In genomic region chr6:75481394-75481793, GRCh38 we compare ENCODE assay signal across 20 cellular contexts. TPM values are rescaled to one million over a fixed set of nuclear protein-coding genes. Genes with fewer than 3 reads are reported as not detected.
DNase-seq lines count a peak whose midpoint lies in the region; ATAC-seq, FAIRE-seq and TF ChIP-seq lines count a peak whose summit lies in the region.
"Had no signal": no experiment of that assay in that cellular context is flagged by ENCODE, and none has a peak within 500 bp of the region (broad histone marks: within the 10 kb centered on the region; RNA-seq: fewer than 3 reads in every experiment).

No MANE protein-coding gene starts in this region.

- no TSS peak for BruUV-seq in MCF 10A (replicated peaks; lab: Mats Ljungman, UMichigan)

- H3K27ac ChIP-seq in breast epithelium (peak overlapping the region; percentile 70 to 86), heart right ventricle (peak overlapping the region in 9 of 10 donors; percentile 36 to 76 (median 67)), osteoblast (ENCODE audit: low read depth, low read length) (peak overlapping the region; percentile 44), caudate nucleus (ENCODE audit: low read depth, low read length) (no peak overlapping the region)
- H3K27ac ChIP-seq: 22Rv1, epithelial cell of prostate had no signal

- H3K9me3 ChIP-seq in breast epithelium (no peaks in the 10 kb centered on the region), heart right ventricle (no peaks in the 10 kb centered on the region), osteoblast (ENCODE audit: low read depth, low read length) (no peaks in the 10 kb centered on the region)
- H3K9me3 ChIP-seq: mucosa of descending colon had no signal

- H3K4me3 ChIP-seq in breast epithelium (no peak overlapping the region), heart right ventricle (no peak overlapping the region), osteoblast (ENCODE audit: insufficient read depth, low read length) (no peak overlapping the region)
- H3K4me3 ChIP-seq: mucosa of descending colon had no signal

- H4K20me1 ChIP-seq in osteoblast (ENCODE audit: insufficient read depth, low read length), result no peaks in the 10 kb centered on the region

- intact Hi-C loops in breast epithelium (cut with DNase I; ENCODE audit: low total_unique reads) (loop anchor here (2.0 kb wide), 1 partner anchor 21 kb away; no protein-coding TSS in a partner anchor), MCF 10A (cut with micrococcal nuclease) (no loop called here), heart right ventricle (cut with DNase I) (loop anchor here in 1 of 10 donors (10.0 kb wide), 1 partner anchor 47 kb away; no protein-coding TSS in a partner anchor)

- no peaks in the 10 kb centered on the region for H3K9me3 Mint-ChIP-seq in MCF 10A (ENCODE audit: unreplicated experiment)
- H3K9me3 Mint-ChIP-seq: CD4-positive, CD25-positive, alpha-beta regulatory T cell; IgD-negative memory B cell had no signal

- H3K27me3 ChIP-seq in breast epithelium (no peaks in the 10 kb centered on the region), heart right ventricle (no peaks in the 10 kb centered on the region), osteoblast (ENCODE audit: insufficient read depth, low read length) (no peaks in the 10 kb centered on the region)

- H3K79me2 ChIP-seq in osteoblast (ENCODE audit: insufficient read depth, low read length), result no peaks in the 10 kb centered on the region

- no peaks in the 10 kb centered on the region for H3K36me3 ChIP-seq in breast epithelium
- no peaks in the 10 kb centered on the region for H3K36me3 ChIP-seq in heart right ventricle
- H3K36me3 ChIP-seq in osteoblast (ENCODE audit: insufficient read depth, low read length), result no peaks in the 10 kb centered on the region

- FAIRE-seq in frontal cortex (lab: Jason Lieb, UNC), result no peak

- ATAC-seq in heart right ventricle, result peak; percentile 11 to 61 (median 44)
- no peak for ATAC-seq in GM21723 (IDR thresholded peaks at IDR 0.05; ENCODE audit: unreplicated experiment)
- ATAC-seq: mucosa of descending colon had no signal

- no peak overlapping the region for H3K27ac Mint-ChIP-seq in MCF 10A (ENCODE audit: low read depth, unreplicated experiment)
- H3K27ac Mint-ChIP-seq: CD4-positive, CD25-positive, alpha-beta regulatory T cell; IgD-negative memory B cell; immature natural killer cell; progenitor cell of endocrine pancreas had no signal

- H3K4me1 ChIP-seq in breast epithelium, result no peaks in the 10 kb centered on the region
- H3K4me1 ChIP-seq in heart right ventricle, result peaks cover 7 to 96% (median 68%) of the 10 kb centered on the region in 9 donors
- H3K4me1 ChIP-seq in osteoblast (ENCODE audit: insufficient read depth, low read length), result no peaks in the 10 kb centered on the region

- 32 to 33% methylated on average over 1 of the region's 1 CpG for WGBS in heart right ventricle, 2 donors

- no peak overlapping the region for H2AFZ ChIP-seq in osteoblast (ENCODE audit: low read length)

- no peak for TF ChIP-seq POLR2A in breast epithelium (IDR thresholded peaks at IDR 0.05)

- no peaks in the 10 kb centered on the region for H3K36me3 Mint-ChIP-seq in MCF 10A (ENCODE audit: insufficient read depth, unreplicated experiment)
- H3K36me3 Mint-ChIP-seq: CD4-positive, CD25-positive, alpha-beta regulatory T cell; IgD-negative memory B cell; immature natural killer cell had no signal

- DNase-seq in breast epithelium (ENCODE audit: low spot score in 2 of 2) (no peak), MCF 10A (ENCODE audit: unreplicated experiment) (no peak), heart right ventricle (no peak), osteoblast (ENCODE audit: insufficient read length, low spot score, missing footprints) (no peak), frontal cortex (ENCODE audit: low spot score in 2 of 2) (no peak), caudate nucleus (lab: John Stamatoyannopoulos, UW) (no peak), NCI-H69 (lab: John Stamatoyannopoulos, UW) (no peak)
- DNase-seq: activated naive CD4-positive, alpha-beta T cell treated with Interleukin-2 at 50 U/mL for 16 hours; CD4-positive, CD25-positive, alpha-beta regulatory T cell; immature natural killer cell; mucosa of descending colon; NCI-H1092 treated with DMSO at 0.1 percent for 48 hours; NCI-H446 treated with DMSO at 0.1 percent for 48 hours; stimulated activated CD4-positive, alpha-beta T cell treated with anti-CD3 and anti-CD28 coated beads, Interleukin-2, amount 100 ng/mL, for 24 hours; SW 1271 had no signal

- CTCF ChIA-PET in MCF 10A (lab: Yijun Ruan, JAX), result interaction anchor here (0.6 to 1.8 kb wide), 3 partner anchors 16 to 85 kb away, joined by 3 to 4 read pairs (median 4); no protein-coding TSS in a partner anchor

- TF ChIP-seq CTCF in breast epithelium (IDR thresholded peaks at IDR 0.05), result no peak
- no peak for TF ChIP-seq CTCF in MCF 10A (IDR thresholded peaks at IDR 0.05; ENCODE audit: unreplicated experiment)
- no peak for TF ChIP-seq CTCF in heart right ventricle (IDR thresholded peaks at IDR 0.05)
- no peak for TF ChIP-seq CTCF in osteoblast (IDR thresholded peaks at IDR 0.05; ENCODE audit: extremely low read depth, low read depth, low read length)

- H3K4me3 Mint-ChIP-seq in MCF 10A (ENCODE audit: unreplicated experiment), result no peak overlapping the region
- H3K4me3 Mint-ChIP-seq: CD4-positive, CD25-positive, alpha-beta regulatory T cell; IgD-negative memory B cell; immature natural killer cell had no signal

- H3K27me3 Mint-ChIP-seq in MCF 10A (ENCODE audit: insufficient read depth, unreplicated experiment), result no peaks in the 10 kb centered on the region
- H3K27me3 Mint-ChIP-seq: IgD-negative memory B cell, progenitor cell of endocrine pancreas had no signal

- no peaks in the 10 kb centered on the region for H3K4me1 Mint-ChIP-seq in MCF 10A (ENCODE audit: insufficient read depth, unreplicated experiment)
- H3K4me1 Mint-ChIP-seq: CD4-positive, CD25-positive, alpha-beta regulatory T cell; IgD-negative memory B cell; immature natural killer cell had no signal

- POLR2A ChIA-PET in MCF 10A (lab: Yijun Ruan, JAX), result interaction anchor here (0.8 kb wide), 1 partner anchor 12 kb away, joined by 3 read pairs; the partner anchor contains the start of gene FILIP1

- H3K4me2 ChIP-seq in osteoblast (ENCODE audit: insufficient read depth, low read length), result no peak overlapping the region

RNA-seq across cellular contexts. Expression of gene FILIP1, which starts 12.2 kb away (rescaled TPM):
- total RNA-seq in breast epithelium, result 1 to 10 TPM; 2.9 to 4.3 (median 4.3) TPM
- total RNA-seq in MCF 10A (2022), result 0.14 and 0.32 TPM in 2 replicates
- total RNA-seq in heart right ventricle, result 100 to 1,000 TPM; 112 to 269 (median 205) TPM
- polyA plus RNA-seq in heart right ventricle, result 10 to 100 TPM; 16.8 to 73.2 TPM
- total RNA-seq in osteoblast, result under 0.01 and 0.29 TPM in 2 replicates
- 2.9 TPM for total RNA-seq in frontal cortex
- total RNA-seq: CD4-positive, CD25-positive, alpha-beta regulatory T cell had no signal
- polyA plus RNA-seq: IgD-negative memory B cell, immature natural killer cell had no signal

Comparison
In these comparisons a context has a peak if more than half of its experiments do, and no peak if none do; other contexts are left out.
1. RNA of gene FILIP1, which starts 12.2 kb away (total RNA-seq): 112 to 269 TPM in heart right ventricle; 2.9 to 4.3 TPM in breast epithelium, 2.9 TPM in frontal cortex (single experiment), 0.14 to 0.32 TPM in MCF 10A and under 0.01 to 0.29 TPM in osteoblast; every median in the first group is over 10 times any median in the second.